10 cellular contexts compared by ENCODE assay signal in genomic region chr20:1327241-1327653, GRCh38. TPM values are rescaled to one million over a fixed set of nuclear protein-coding genes. Genes with fewer than 3 reads are reported as not detected.
DNase-seq lines count a peak whose midpoint lies in the region; FAIRE-seq and TF ChIP-seq lines count a peak whose summit lies in the region.
"Had no signal": no experiment of that assay in that cellular context is flagged by ENCODE, and none has a peak within 500 bp of the region (broad histone marks: within the 10 kb centered on the region; RNA-seq: fewer than 3 reads in every experiment).

No MANE protein-coding gene starts in this region.

- H3K9me3 ChIP-seq in DOHH2 (ENCODE audit: control insufficient read depth, insufficient read depth, low read length), result no peaks in the 10 kb centered on the region
- no peaks in the 10 kb centered on the region for H3K9me3 ChIP-seq in WERI-Rb-1 (ENCODE audit: severe bottlenecking)
- H3K9me3 ChIP-seq: SJSA1 had no signal

- H3K4me2 ChIP-seq in DOHH2 (ENCODE audit: low read length), result peak overlapping the region; percentile 89

- FAIRE-seq in D721Med (lab: Jason Lieb, UNC), result no peak
- FAIRE-seq: islet of Langerhans had no signal

- H3K36me3 ChIP-seq in DOHH2 (ENCODE audit: control insufficient read depth, low read length) (peaks cover 38% of the 10 kb centered on the region), WERI-Rb-1 (peaks cover 5% of the 10 kb centered on the region; the same call in 1 of the 2 replicates)

- peaks cover 9% of the 10 kb centered on the region for H4K20me1 ChIP-seq in DOHH2 (ENCODE audit: control insufficient read depth, insufficient read depth, low read depth, low read length)

- H3K4me3 ChIP-seq in DOHH2 (ENCODE audit: low read length), result no peak overlapping the region
- H3K4me3 ChIP-seq in epithelial cell of esophagus (ENCODE audit: low read length), result peak overlapping the region; percentile 53
- no peak overlapping the region for H3K4me3 ChIP-seq in WERI-Rb-1 (ENCODE audit: low read depth, low read length)
- H3K4me3 ChIP-seq: SJSA1 had no signal

- TF ChIP-seq CTCF in DOHH2 (IDR thresholded peaks at IDR 0.05; ENCODE audit: low read depth, low read length, poor library complexity, severe bottlenecking) (no peak), epithelial cell of esophagus (IDR thresholded peaks at IDR 0.05; ENCODE audit: insufficient read depth, low read depth, low read length, missing control alignments) (no peak), WERI-Rb-1 (IDR thresholded peaks at IDR 0.05; ENCODE audit: low read depth, low read length) (no peak), D721Med (IDR thresholded peaks at IDR 0.05; ENCODE audit: insufficient read depth, missing control alignments) (no peak)

- no peak overlapping the region for H3K27ac ChIP-seq in DOHH2 (ENCODE audit: low read depth, low read length)
- H3K27ac ChIP-seq in WERI-Rb-1, result no peak overlapping the region
- H3K27ac ChIP-seq: SJSA1 had no signal

- H3K27me3 ChIP-seq in DOHH2 (ENCODE audit: control insufficient read depth, low read length) (no peaks in the 10 kb centered on the region), WERI-Rb-1 (ENCODE audit: insufficient read depth, low read depth, severe bottlenecking) (no peaks in the 10 kb centered on the region)
- H3K27me3 ChIP-seq: SJSA1 had no signal

- H3K79me2 ChIP-seq in DOHH2 (ENCODE audit: control insufficient read depth, low read length), result peaks cover 69% of the 10 kb centered on the region

- H3K4me1 ChIP-seq in DOHH2 (ENCODE audit: control insufficient read depth, low read length), result peaks cover 42% of the 10 kb centered on the region

- peak; percentile 57 for DNase-seq in RKO (ENCODE audit: low spot score)
- DNase-seq in epithelial cell of esophagus (ENCODE audit: low read depth), result peak; percentile 53
- DNase-seq in occipital lobe (lab: John Stamatoyannopoulos, UW), result peak; percentile 73
- no peak for DNase-seq in NCI-H526 treated with DMSO at 0.1 percent for 48 hours (lab: John Stamatoyannopoulos, UW)
- DNase-seq in SW 1271 (lab: John Stamatoyannopoulos, UW), result no peak
- no peak for DNase-seq in WERI-Rb-1
- DNase-seq in D721Med (ENCODE audit: insufficient read length, low spot score), result no peak

- no peaks in the 10 kb centered on the region for H3F3A ChIP-seq in DOHH2 (ENCODE audit: control insufficient read depth, insufficient read depth)

- H3K9me2 ChIP-seq in DOHH2 (replicated peaks; ENCODE audit: control insufficient read depth, low read length), result no peaks in the 10 kb centered on the region

RNA-seq across cellular contexts. Expression of gene SDCBP2, which starts 1.7 kb away (rescaled TPM):
- total RNA-seq in occipital lobe, result 2.0 TPM

Comparison
In these comparisons a context has a peak if more than half of its experiments do, and no peak if none do; other contexts are left out.
1. DNase-seq: peak in RKO (single experiment), epithelial cell of esophagus (single experiment) and occipital lobe (single experiment); none in NCI-H526 treated with DMSO at 0.1 percent for 48 hours (single experiment), SW 1271 (0 of 2), WERI-Rb-1 (single experiment) and D721Med (single experiment).